Comparison of ENCODE assay signal across 19 cellular contexts in genomic region chr10:62040896-62041295, GRCh38.
DNase-seq lines count a peak whose midpoint lies in the region; ATAC-seq and TF ChIP-seq lines count a peak whose summit lies in the region.
"Had no signal": no experiment of that assay in that cellular context is flagged by ENCODE, and none has a peak within 500 bp of the region (broad histone marks: within the 10 kb centered on the region; RNA-seq: fewer than 3 reads in every experiment).

No MANE protein-coding gene starts in this region.

- peak overlapping the region; percentile 87 for H2BK20ac ChIP-seq in IMR-90 (ENCODE audit: low read depth, low read length)

- H3K27ac ChIP-seq in CD4-positive, alpha-beta memory T cell (ENCODE audit: low read depth, low read length) = no peak overlapping the region
- peak overlapping the region; percentile 72 for H3K27ac ChIP-seq in IMR-90 (ENCODE audit: insufficient read depth, low read length)

- no peaks in the 10 kb centered on the region for H3K27me3 ChIP-seq in CD4-positive, alpha-beta memory T cell (ENCODE audit: insufficient read depth, low read length)
- H3K27me3 ChIP-seq in IMR-90 (ENCODE audit: control insufficient read depth, insufficient read depth, low read length) = no peaks in the 10 kb centered on the region

- no TSS peak for BruUV-seq in IMR-90 (replicated peaks; lab: Mats Ljungman, UMichigan)

- peaks cover 29 to 66% of the 10 kb centered on the region in 2 experiments for H3K79me1 ChIP-seq in IMR-90 (ENCODE audit: low read depth in 1 of 2, low read length in 2 of 2)

- no peak for ATAC-seq in IMR-90 (ENCODE audit: low read depth)
- ATAC-seq: sciatic nerve had no signal

- 20% methylated on average over 1 of the region's 4 CpGs; no CpG with 5 or more reads in 1 of the 2 experiments for WGBS in IMR-90 (ENCODE audit: extremely low coverage in 2 of 2, insufficient read length in 1 of 2), 2 experiments

- peaks cover 93% of the 10 kb centered on the region for H3K4me1 ChIP-seq in CD4-positive, alpha-beta memory T cell (ENCODE audit: insufficient read depth, low read length)
- H3K4me1 ChIP-seq in IMR-90 (ENCODE audit: control insufficient read depth, insufficient read depth, low read length) = peaks cover 30% of the 10 kb centered on the region

- H3K4me3 Mint-ChIP-seq in CD4-positive, alpha-beta memory T cell = peak overlapping the region in 5 of 8 donors; percentile 33 to 62 (median 49)
- H3K4me3 Mint-ChIP-seq in activated naive CD8-positive, alpha-beta T cell = no peak overlapping the region
- H3K4me3 Mint-ChIP-seq in osteocyte (ENCODE audit: unreplicated experiment) = no peak overlapping the region
- H3K4me3 Mint-ChIP-seq: immature natural killer cell had no signal

- H2AK9ac ChIP-seq in IMR-90 (replicated peaks; ENCODE audit: low read depth, low read length, poor library complexity) = no peak overlapping the region

- peaks cover 0 to 2% (median 0%) of the 10 kb centered on the region in 8 donors for H3K9me3 Mint-ChIP-seq in CD4-positive, alpha-beta memory T cell
- no peaks in the 10 kb centered on the region for H3K9me3 Mint-ChIP-seq in activated naive CD8-positive, alpha-beta T cell (ENCODE audit: low read depth)
- H3K9me3 Mint-ChIP-seq in osteocyte (ENCODE audit: unreplicated experiment) = no peaks in the 10 kb centered on the region
- H3K9me3 Mint-ChIP-seq: immature natural killer cell had no signal

- peak overlapping the region; percentile 97 for H4K5ac ChIP-seq in IMR-90 (ENCODE audit: low read depth, low read length)

- peak overlapping the region; percentile 10; the same call in 1 of the 2 replicates for H3K4me2 ChIP-seq in IMR-90 (ENCODE audit: low read depth, low read length)

- TF ChIP-seq POLR2A in IMR-90 (IDR thresholded peaks at IDR 0.05; ENCODE audit: low read depth, low read length) = no peak

- H2BK120ac ChIP-seq in IMR-90 (ENCODE audit: low read depth, low read length) = peak overlapping the region; percentile 92

- CTCF ChIA-PET in CD4-positive, alpha-beta memory T cell (lab: Charles Lee; ENCODE audit: partially characterized antibody) = interaction anchor here (0.9 to 14.2 kb wide), 15 partner anchors 8 to 293 kb away, joined by 3 to 300 read pairs (median 21); partner anchors contain the start of gene ARID5B
- CTCF ChIA-PET in IMR-90 (lab: Yijun Ruan, JAX) = interaction anchor here (1.1 kb wide), 1 partner anchor 208 kb away, joined by 4 read pairs; no protein-coding TSS in a partner anchor

- H3K4ac ChIP-seq in IMR-90 (ENCODE audit: low read depth, low read length) = peak overlapping the region; percentile 89

- TF ChIP-seq CTCF in IMR-90 (conservative IDR thresholded peaks at IDR 0.05; ENCODE audit: low read depth, low read length) (no peak), osteocyte (IDR thresholded peaks at IDR 0.05) (no peak)

- peaks cover 0 to 6% of the 10 kb centered on the region in 2 donors for H3K36me3 Mint-ChIP-seq in CD4-positive, alpha-beta memory T cell
- H3K36me3 Mint-ChIP-seq in activated naive CD8-positive, alpha-beta T cell = peaks cover 9% of the 10 kb centered on the region
- H3K36me3 Mint-ChIP-seq in osteocyte (ENCODE audit: unreplicated experiment) = no peaks in the 10 kb centered on the region

- intact Hi-C loops in CD4-positive, alpha-beta memory T cell (cut with micrococcal nuclease) = loop anchor here (10.0 kb wide), 1 partner anchor 344 kb away; no protein-coding TSS in a partner anchor
- intact Hi-C loops in IMR-90 (cut with micrococcal nuclease) = loop anchor here (10.0 kb wide), 2 partner anchors 764 to 1076 kb away; partner anchors contain the start of gene ADO

- H3K9me1 ChIP-seq in IMR-90 (ENCODE audit: insufficient read depth, low read length) = peaks cover 28% of the 10 kb centered on the region

- no peak overlapping the region for H3K9ac ChIP-seq in IMR-90 (ENCODE audit: low read depth, low read length)

- no peak for DNase-seq in CD4-positive, alpha-beta memory T cell
- DNase-seq in IMR-90 (no peak), osteocyte (ENCODE audit: extremely low spot score, unreplicated experiment) (no peak), G401 (ENCODE audit: low spot score) (no peak), NCI-H2227 treated with DMSO at 0.1 percent for 48 hours (lab: John Stamatoyannopoulos, UW) (no peak), glomerular visceral epithelial cell (ENCODE audit: extremely low spot score) (no peak)
- DNase-seq: activated CD8-positive, alpha-beta memory T cell treated with anti-CD3 and anti-CD28 coated beads, Interleukin-2, amount 50 U/mL, for 48 hours; anterior cingulate cortex; cortex of kidney; GDM1; immature natural killer cell; Kasumi-1; NCI-H146; NCI-H446; OCI-M1; stimulated activated CD4-positive, alpha-beta T cell treated with anti-CD3 and anti-CD28 coated beads, Interleukin-4, amount 100 ng/mL, for 1 hour had no signal

- H3K18ac ChIP-seq in IMR-90 (ENCODE audit: low read depth, low read length) = peak overlapping the region; percentile 96

- H4K8ac ChIP-seq in IMR-90 (ENCODE audit: low read depth in 2 of 2, low read length in 2 of 2) = peak overlapping the region in 1 of 2 experiments; percentile 86; a peak in 2 of 4 replicates

- peaks cover 67 to 93% (median 77%) of the 10 kb centered on the region in 4 donors for H3K4me1 Mint-ChIP-seq in CD4-positive, alpha-beta memory T cell
- H3K4me1 Mint-ChIP-seq in activated naive CD8-positive, alpha-beta T cell (ENCODE audit: low read depth) = peaks cover 70% of the 10 kb centered on the region
- H3K4me1 Mint-ChIP-seq in osteocyte (ENCODE audit: unreplicated experiment) = peaks cover 88% of the 10 kb centered on the region

- dilution Hi-C loops in IMR-90 (cut with HindIII; ENCODE audit: low sequenced_read_pairs, unreplicated experiment) = no loop called here

- peak overlapping the region; percentile 41 for H2BK15ac ChIP-seq in IMR-90 (ENCODE audit: low read depth, low read length)

- peak overlapping the region; percentile 92 for H2BK5ac ChIP-seq in IMR-90 (ENCODE audit: low read depth, low read length, poor library complexity, severe bottlenecking)

- H2AK5ac ChIP-seq in IMR-90 (ENCODE audit: low read depth, low read length) = peak overlapping the region; percentile 81

- no peaks in the 10 kb centered on the region for H3K36me3 ChIP-seq in CD4-positive, alpha-beta memory T cell (ENCODE audit: insufficient read depth, low read length)
- H3K36me3 ChIP-seq in IMR-90 (ENCODE audit: control insufficient read depth, insufficient read depth, low read length) = peaks cover 4% of the 10 kb centered on the region

- in situ Hi-C loops in IMR-90 (cut with MboI; ENCODE audit: low sequenced_read_pairs) (loop anchor here (25.0 kb wide), 3 partner anchors 546 to 1229 kb away; partner anchors contain the start of genes ADO and EGR2), G401 (cut with HindIII; ENCODE audit: low sequenced_read_pairs) (no loop called here)

- H2AFZ ChIP-seq in IMR-90 (replicated peaks; ENCODE audit: low read length, poor library complexity) = no peak overlapping the region

- no peak overlapping the region for H3K4me3 ChIP-seq in CD4-positive, alpha-beta memory T cell (ENCODE audit: low read length in 2 of 2)
- no peak overlapping the region for H3K4me3 ChIP-seq in IMR-90 (ENCODE audit: insufficient read depth, low read depth, low read length)
- H3K4me3 ChIP-seq: lung had no signal

- peak overlapping the region; percentile 90 for H3K14ac ChIP-seq in IMR-90 (replicated peaks; ENCODE audit: low read depth, low read length)

- no peaks in the 10 kb centered on the region for H3K9me3 ChIP-seq in CD4-positive, alpha-beta memory T cell (ENCODE audit: control insufficient read depth in 1 of 2, low read length in 2 of 2)
- H3K9me3 ChIP-seq in IMR-90 (ENCODE audit: control insufficient read depth, insufficient read depth, low read length) = no peaks in the 10 kb centered on the region

- no peaks in the 10 kb centered on the region for H3K27me3 Mint-ChIP-seq in CD4-positive, alpha-beta memory T cell
- H3K27me3 Mint-ChIP-seq in activated naive CD8-positive, alpha-beta T cell = no peaks in the 10 kb centered on the region
- H3K27me3 Mint-ChIP-seq in osteocyte (ENCODE audit: unreplicated experiment) = no peaks in the 10 kb centered on the region

- H3K23ac ChIP-seq in IMR-90 (ENCODE audit: low read depth, low read length) = peak overlapping the region; percentile 79

- H3K56ac ChIP-seq in IMR-90 (ENCODE audit: extremely low read depth, insufficient read depth, low read length) = peak overlapping the region; percentile 30; the same call in 1 of the 2 replicates

- no peak for TF ChIP-seq RAD21 in IMR-90 (IDR thresholded peaks at IDR 0.05; ENCODE audit: low read length)

- H3K27ac Mint-ChIP-seq in CD4-positive, alpha-beta memory T cell = peak overlapping the region; percentile 2 to 86 (median 75)
- H3K27ac Mint-ChIP-seq in activated naive CD8-positive, alpha-beta T cell = peak overlapping the region; percentile 91
- peak overlapping the region; percentile 75 for H3K27ac Mint-ChIP-seq in osteocyte (ENCODE audit: unreplicated experiment)

- POLR2A ChIA-PET in CD4-positive, alpha-beta memory T cell (lab: Charles Lee; ENCODE audit: partially characterized antibody) = interaction anchor here (0.7 to 5.6 kb wide), 13 partner anchors 9 to 204 kb away, joined by 3 to 79 read pairs (median 4); no protein-coding TSS in a partner anchor
- POLR2A ChIA-PET in IMR-90 (lab: Charles Lee; ENCODE audit: unreplicated experiment) = interaction anchor here (0.7 kb wide), 1 partner anchor 10 kb away, joined by 4 read pairs; no protein-coding TSS in a partner anchor

- H4K20me1 ChIP-seq in IMR-90 (ENCODE audit: insufficient read depth, low read length) = no peaks in the 10 kb centered on the region; the same call in 1 of the 2 replicates

- H4K91ac ChIP-seq in IMR-90 (ENCODE audit: insufficient read depth, low read depth, low read length) = peak overlapping the region; percentile 85

TF ChIP-seq in IMR-90, 13 proteins besides CTCF, POLR2A, EP300 and RAD21:
- TF ChIP-seq CEBPB (IDR thresholded peaks at IDR 0.05; ENCODE audit: low read depth, low read length) (no peak), MAFK (IDR thresholded peaks at IDR 0.05; ENCODE audit: low read depth, low read length) (no peak)

Comparison
In these comparisons a context has a peak if more than half of its experiments do, and no peak if none do; other contexts are left out.
1. H3K4me3 Mint-ChIP-seq: peak in CD4-positive, alpha-beta memory T cell (5 of 8); none in activated naive CD8-positive, alpha-beta T cell (single experiment) and osteocyte (single experiment).
2. Peak in every context shown above with its lines, with median percentiles within 50 percentile points of each other: H3K27ac Mint-ChIP-seq.